Comparison of ENCODE assay signal across 7 cellular contexts in the genomic region with DNA sequence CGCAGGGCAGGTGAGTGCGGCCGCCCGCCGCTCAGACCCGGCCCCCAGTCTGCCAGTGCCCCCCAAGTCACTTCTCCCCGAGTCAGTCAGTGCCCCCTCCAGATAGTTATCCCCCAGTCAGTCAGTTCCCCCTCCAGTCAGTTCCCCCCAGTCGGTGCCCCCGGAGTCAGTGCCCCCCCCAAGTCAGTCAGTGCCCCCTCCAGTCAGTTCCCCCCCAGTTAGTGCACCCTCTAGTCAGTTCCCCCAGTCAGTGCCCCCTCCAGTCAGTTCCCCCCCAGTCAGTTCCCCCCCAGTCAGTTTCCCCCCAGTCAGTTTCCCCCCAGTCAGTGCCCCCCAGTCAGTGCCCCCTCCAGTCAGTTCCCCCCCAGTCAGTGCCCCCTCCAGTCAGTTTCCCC.
A peak's percentile ranks its signal among the peaks of the same experiment; 100 is the strongest.
DNase-seq lines count a peak whose midpoint lies in the region; ATAC-seq lines count a peak whose summit lies in the region.

No MANE protein-coding gene starts in this region.

- H3K4me1 ChIP-seq in iPS-20b (ENCODE audit: insufficient read depth, low read length) = no peaks in the 10 kb centered on the region

- no peak overlapping the region for H3K27ac Mint-ChIP-seq in activated naive CD8-positive, alpha-beta T cell
- peak overlapping the region in 1 of 2 donors; percentile 31 for H3K27ac Mint-ChIP-seq in stimulated activated naive CD8-positive, alpha-beta T cell treated with anti-CD3 and anti-CD28 coated beads, Interleukin-15, amount 100 ng/mL, for 72 hours

- H3K4me1 Mint-ChIP-seq in activated naive CD8-positive, alpha-beta T cell (ENCODE audit: low read depth) = peaks cover 9% of the 10 kb centered on the region
- peaks cover 11% of the 10 kb centered on the region for H3K4me1 Mint-ChIP-seq in stimulated activated naive CD8-positive, alpha-beta T cell treated with anti-CD3 and anti-CD28 coated beads, Interleukin-15, amount 100 ng/mL, for 72 hours

- H3K9me3 ChIP-seq in iPS-20b (ENCODE audit: insufficient read depth, low read depth, low read length) = no peaks in the 10 kb centered on the region; the same call in 1 of the 2 replicates

- DNase-seq in stimulated activated naive CD8-positive, alpha-beta T cell treated with anti-CD3 and anti-CD28 coated beads, Interleukin-15, amount 100 ng/mL, for 72 hours = no peak

- peak; percentile 6 for ATAC-seq in HG03066 (IDR thresholded peaks at IDR 0.05; ENCODE audit: low read depth, unreplicated experiment)
- no peak for ATAC-seq in stimulated activated naive CD8-positive, alpha-beta T cell treated with anti-CD3 and anti-CD28 coated beads, Interleukin-15, amount 100 ng/mL, for 72 hours
- ATAC-seq in HG02885 (IDR thresholded peaks at IDR 0.05; ENCODE audit: poor library complexity, unreplicated experiment) = no peak
- no peak for ATAC-seq in HG02759 (IDR thresholded peaks at IDR 0.05; ENCODE audit: unreplicated experiment)
- ATAC-seq in HG02798 (IDR thresholded peaks at IDR 0.05; ENCODE audit: poor library complexity, unreplicated experiment) = no peak

- H3K36me3 Mint-ChIP-seq in activated naive CD8-positive, alpha-beta T cell = no peaks in the 10 kb centered on the region

- H3K27me3 Mint-ChIP-seq in activated naive CD8-positive, alpha-beta T cell = no peaks in the 10 kb centered on the region
- no peaks in the 10 kb centered on the region for H3K27me3 Mint-ChIP-seq in stimulated activated naive CD8-positive, alpha-beta T cell treated with anti-CD3 and anti-CD28 coated beads, Interleukin-15, amount 100 ng/mL, for 72 hours

- H3K9me3 Mint-ChIP-seq in activated naive CD8-positive, alpha-beta T cell (ENCODE audit: low read depth) = no peaks in the 10 kb centered on the region
- H3K9me3 Mint-ChIP-seq in stimulated activated naive CD8-positive, alpha-beta T cell treated with anti-CD3 and anti-CD28 coated beads, Interleukin-15, amount 100 ng/mL, for 72 hours = no peaks in the 10 kb centered on the region

- H3K4me3 ChIP-seq in iPS-20b (ENCODE audit: low read length) = peak overlapping the region; percentile 76; the same call in 1 of the 2 replicates

- H3K36me3 ChIP-seq in iPS-20b (ENCODE audit: insufficient read depth, low read depth, low read length) = no peaks in the 10 kb centered on the region

- H3K9ac ChIP-seq in iPS-20b (ENCODE audit: low read depth, low read length) = peak overlapping the region; percentile 83; the same call in 1 of the 2 replicates

- 0 out of 2 replicates have a peak, but pooled peaks cover 4% of the 10 kb centered on the region for H3K27me3 ChIP-seq in iPS-20b (ENCODE audit: insufficient read depth, low read length)

- H3K4me3 Mint-ChIP-seq in activated naive CD8-positive, alpha-beta T cell = peak overlapping the region; percentile 32
- H3K4me3 Mint-ChIP-seq in stimulated activated naive CD8-positive, alpha-beta T cell treated with anti-CD3 and anti-CD28 coated beads, Interleukin-15, amount 100 ng/mL, for 72 hours = peak overlapping the region; percentile 68 to 73

- H3K27ac ChIP-seq in iPS-20b (ENCODE audit: low read length) = no peak overlapping the region
